Comparison of ENCODE assay signal across 31 cellular contexts in genomic region chr2:192119536-192119935, GRCh38.
"Had no signal": no experiment of that assay in that cellular context is flagged by ENCODE, and none has a peak within 500 bp of the region (broad histone marks: within the 10 kb centered on the region; RNA-seq: fewer than 3 reads in every experiment).

No MANE protein-coding gene starts in this region.

- H3K27me3 Mint-ChIP-seq: activated naive CD4-positive, alpha-beta T cell treated with anti-CD3 and anti-CD28 coated beads, Interleukin-2, amount 10 ng/mL, durations not matched to agents 7 days and 5 days had no signal

- H3K4me3 ChIP-seq: ascending aorta, cardiac muscle cell, colonic mucosa, gastrocnemius medialis, right lobe of liver, testis, transverse colon had no signal

- H3K9me3 Mint-ChIP-seq: activated CD4-positive, alpha-beta T cell treated with anti-CD3 and anti-CD28 coated beads, Interleukin-2, amount 10 ng/mL, durations not matched to agents 24 days and 14 days; activated naive CD4-positive, alpha-beta T cell treated with anti-CD3 and anti-CD28 coated beads, Interleukin-2, amount 10 ng/mL, durations not matched to agents 7 days and 5 days; activated naive CD8-positive, alpha-beta T cell treated with anti-CD3 and anti-CD28 coated beads, Interleukin-2, amount 10 ng/mL, durations not matched to agents 7 days and 5 days; T-helper 1 cell treated with Interleukin-12 subunit alpha and Interleukin-12 subunit beta and Interleukin-4 antibody, amounts not matched to agents 30 μg/mL and 1 μg/mL, for 36 hours had no signal

- H3K27me3 ChIP-seq: ascending aorta, cardiac muscle cell, colonic mucosa, gastrocnemius medialis, right lobe of liver, testis, transverse colon had no signal

- H3K4me1 ChIP-seq: colonic mucosa, gastrocnemius medialis, testis had no signal

- H3K27ac ChIP-seq: ascending aorta, cardiac muscle cell, colonic mucosa, gastrocnemius medialis, right lobe of liver, testis, transverse colon had no signal

- H3K36me3 Mint-ChIP-seq: activated CD4-positive, alpha-beta memory T cell treated with anti-CD3 and anti-CD28 coated beads for 36 hours; activated naive CD4-positive, alpha-beta T cell treated with anti-CD3 and anti-CD28 coated beads, Interleukin-2, amount 10 ng/mL, durations not matched to agents 7 days and 5 days; activated naive CD8-positive, alpha-beta T cell treated with anti-CD3 and anti-CD28 coated beads, Interleukin-2, amount 10 ng/mL, durations not matched to agents 7 days and 5 days; naive thymus-derived CD4-positive, alpha-beta T cell had no signal

- FAIRE-seq: endometrium, kidney had no signal

- H3K36me3 ChIP-seq: ascending aorta, cardiac muscle cell, colonic mucosa, gastrocnemius medialis, right lobe of liver, transverse colon had no signal

- H3K4me1 Mint-ChIP-seq: activated CD4-positive, alpha-beta T cell treated with anti-CD3 and anti-CD28 coated beads, Interleukin-2, amount 10 ng/mL, durations not matched to agents 24 days and 14 days; activated naive CD4-positive, alpha-beta T cell treated with anti-CD3 and anti-CD28 coated beads, Interleukin-2, amount 10 ng/mL, durations not matched to agents 7 days and 5 days; activated naive CD8-positive, alpha-beta T cell treated with anti-CD3 and anti-CD28 coated beads, Interleukin-2, amount 10 ng/mL, durations not matched to agents 7 days and 5 days; naive thymus-derived CD4-positive, alpha-beta T cell; neural crest cell had no signal

- ATAC-seq: gastrocnemius medialis; naive thymus-derived CD4-positive, alpha-beta T cell; right lobe of liver; stimulated activated naive CD8-positive, alpha-beta T cell treated with anti-CD3 and anti-CD28 coated beads, Interleukin-15, Interleukin-2, amounts not matched to agents 100 U/mL and 50 U/mL, for 24 hours had no signal

- H3K27ac Mint-ChIP-seq: activated CD4-positive, alpha-beta memory T cell treated with anti-CD3 and anti-CD28 coated beads for 36 hours; activated CD4-positive, alpha-beta T cell treated with anti-CD3 and anti-CD28 coated beads, Interleukin-2, amount 10 ng/mL, durations not matched to agents 24 days and 14 days; activated naive CD4-positive, alpha-beta T cell treated with anti-CD3 and anti-CD28 coated beads, Interleukin-2, amount 10 ng/mL, durations not matched to agents 7 days and 5 days; activated naive CD8-positive, alpha-beta T cell treated with anti-CD3 and anti-CD28 coated beads, Interleukin-2, amount 10 ng/mL, durations not matched to agents 7 days and 5 days; activated T-cell treated with anti-CD3 and anti-CD28 coated beads, Interleukin-2, amount 50 U/mL, for 24 hours; brain; mesothelial cell of epicardium; naive thymus-derived CD4-positive, alpha-beta T cell; T-helper 1 cell treated with Interleukin-12 subunit alpha and Interleukin-12 subunit beta and Interleukin-4 antibody, amounts not matched to agents 30 μg/mL and 1 μg/mL, for 36 hours had no signal

- H3K4me3 Mint-ChIP-seq: activated CD4-positive, alpha-beta memory T cell treated with anti-CD3 and anti-CD28 coated beads for 36 hours; activated CD4-positive, alpha-beta T cell treated with anti-CD3 and anti-CD28 coated beads, Interleukin-2, amount 10 ng/mL, durations not matched to agents 24 days and 14 days; activated naive CD4-positive, alpha-beta T cell treated with anti-CD3 and anti-CD28 coated beads, Interleukin-2, amount 10 ng/mL, durations not matched to agents 7 days and 5 days; activated naive CD8-positive, alpha-beta T cell treated with anti-CD3 and anti-CD28 coated beads, Interleukin-2, amount 10 ng/mL, durations not matched to agents 7 days and 5 days; activated T-cell treated with anti-CD3 and anti-CD28 coated beads, Interleukin-2, amount 50 U/mL, for 24 hours; brain; mesothelial cell of epicardium; naive thymus-derived CD4-positive, alpha-beta T cell; neural crest cell; T-helper 1 cell treated with Interleukin-12 subunit alpha and Interleukin-12 subunit beta and Interleukin-4 antibody, amounts not matched to agents 30 μg/mL and 1 μg/mL, for 36 hours had no signal

- DNase-seq: activated CD4-positive, alpha-beta memory T cell treated with anti-CD3 and anti-CD28 coated beads for 36 hours; activated CD4-positive, alpha-beta T cell treated with anti-CD3 and anti-CD28 coated beads, Interleukin-2, amount 10 ng/mL, durations not matched to agents 24 days and 14 days; activated CD4-positive, CD25-positive, alpha-beta regulatory T cell treated with anti-CD3 and anti-CD28 coated beads, Interleukin-2, amount 50 U/mL, for 72 hours; activated CD8-positive, alpha-beta memory T cell treated with anti-CD3 and anti-CD28 coated beads, Interleukin-2, amount 50 U/mL, for 48 hours; activated gamma-delta T cell; activated naive CD4-positive, alpha-beta T cell treated with anti-CD3 and anti-CD28 coated beads, Interleukin-2, amount 10 ng/mL, durations not matched to agents 7 days and 5 days; activated naive CD8-positive, alpha-beta T cell treated with anti-CD3 and anti-CD28 coated beads, Interleukin-2, amount 10 ng/mL, durations not matched to agents 7 days and 5 days; activated T-cell treated with anti-CD3 and anti-CD28 coated beads, Interleukin-2, amount 50 U/mL, for 24 hours; cerebellar nuclear complex; colonic mucosa; effector CD8-positive, alpha-beta T cell; gastrocnemius medialis; head of caudate nucleus; hippocampal formation; kidney; naive thymus-derived CD4-positive, alpha-beta T cell; nucleus accumbens; posterior cingulate gyrus; right lobe of liver; stimulated activated CD4-positive, alpha-beta T cell treated with anti-CD3 and anti-CD28 coated beads, Interleukin-4, amount 100 ng/mL, for 1 hour; stimulated activated naive CD8-positive, alpha-beta T cell treated with anti-CD3 and anti-CD28 coated beads, Interleukin-15, Interleukin-2, amounts not matched to agents 100 U/mL and 50 U/mL, for 24 hours; T-helper 9 cell; testis; transverse colon had no signal

- H3K9me3 ChIP-seq: ascending aorta, colonic mucosa, gastrocnemius medialis, testis had no signal
